23 cellular contexts compared by ENCODE assay signal in the genomic region with DNA sequence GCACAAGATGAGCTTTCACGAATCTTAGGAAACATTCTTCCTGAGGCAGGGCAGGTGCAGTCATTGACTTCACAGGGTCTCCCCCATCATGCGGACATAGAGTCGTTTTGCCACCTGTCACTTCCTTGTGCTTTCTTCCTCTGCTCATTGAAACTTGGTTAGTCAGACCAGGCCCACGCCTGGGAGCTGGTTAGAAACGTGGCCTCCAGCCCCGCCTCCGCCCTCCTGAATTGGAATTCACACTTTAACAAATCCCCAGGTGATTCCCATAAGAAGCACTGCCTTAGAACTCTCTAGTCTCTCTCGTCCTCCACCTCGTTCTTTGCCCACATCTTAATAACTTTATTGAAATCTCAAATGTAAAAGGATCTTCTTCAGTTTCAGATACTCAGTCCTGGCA.
"Had no signal": no experiment of that assay in that cellular context is flagged by ENCODE, and none has a peak within 500 bp of the region (broad histone marks: within the 10 kb centered on the region; RNA-seq: fewer than 3 reads in every experiment).

No MANE protein-coding gene starts in this region.

- H3K36me3 ChIP-seq: esophagus squamous epithelium, gastroesophageal sphincter, left ventricle myocardium inferior, lower lobe of right lung, neutrophil, spleen, tibial nerve had no signal

- H3K9me3 ChIP-seq: esophagus squamous epithelium, gastroesophageal sphincter, lower lobe of right lung, neutrophil, testis, tibial nerve had no signal

- ATAC-seq: gastroesophageal sphincter; left cardiac atrium; lower lobe of right lung; sciatic nerve; stimulated activated memory B cell treated with anti-CD40 and anti-IgM and Interleukin-4, amounts not matched to agents 10 μg/mL and 1 μg/mL and 100 μg/mL, for 72 hours; stimulated activated naive CD8-positive, alpha-beta T cell treated with anti-CD3 and anti-CD28 coated beads, Interleukin-15, amount 100 ng/mL, for 72 hours had no signal

- H3K27me3 ChIP-seq: esophagus squamous epithelium, gastroesophageal sphincter, neutrophil, spleen, testis, tibial nerve had no signal

- H3K4me3 Mint-ChIP-seq: immature natural killer cell; memory B cell; naive B cell; stimulated activated memory B cell treated with anti-CD40 and anti-IgM and Interleukin-4, amounts not matched to agents 10 μg/mL and 1 μg/mL and 100 μg/mL, for 72 hours; stimulated activated naive CD8-positive, alpha-beta T cell treated with anti-CD3 and anti-CD28 coated beads, Interleukin-15, amount 100 ng/mL, for 72 hours had no signal

- H3K27ac ChIP-seq: coronary artery, esophagus squamous epithelium, gastroesophageal sphincter, left ventricle myocardium inferior, lower lobe of right lung, neutrophil, spleen, testis, tibial nerve had no signal

- H3K4me1 Mint-ChIP-seq: immature natural killer cell; memory B cell; naive B cell; stimulated activated memory B cell treated with anti-CD40 and anti-IgM and Interleukin-4, amounts not matched to agents 10 μg/mL and 1 μg/mL and 100 μg/mL, for 72 hours; stimulated activated naive CD8-positive, alpha-beta T cell treated with anti-CD3 and anti-CD28 coated beads, Interleukin-15, amount 100 ng/mL, for 72 hours had no signal

- H3K27me3 Mint-ChIP-seq: memory B cell; stimulated activated memory B cell treated with anti-CD40 and anti-IgM and Interleukin-4, amounts not matched to agents 10 μg/mL and 1 μg/mL and 100 μg/mL, for 72 hours had no signal

- H3K4me3 ChIP-seq: coronary artery, esophagus squamous epithelium, gastroesophageal sphincter, left ventricle myocardium inferior, lower lobe of right lung, spleen, testis, tibial nerve had no signal

- DNase-seq: effector CD4-positive, alpha-beta T cell; esophagus squamous epithelium; foreskin fibroblast; glutamatergic neuron; immature natural killer cell; left cardiac atrium; left ventricle myocardium inferior; lower lobe of right lung; midbrain; naive B cell; spleen; stimulated activated CD4-positive, alpha-beta T cell treated with anti-CD3 and anti-CD28 coated beads, Interleukin-15, amount 100 ng/mL, for 24 hours; stimulated activated CD4-positive, alpha-beta T cell treated with anti-CD3 and anti-CD28 coated beads, Interleukin-1b, Interleukin-23, amount 100 ng/mL, for 48 hours; stimulated activated CD4-positive, alpha-beta T cell treated with anti-CD3 and anti-CD28 coated beads, Interleukin-4, amount 100 ng/mL, for 24 hours; stimulated activated naive CD8-positive, alpha-beta T cell treated with anti-CD3 and anti-CD28 coated beads, Interleukin-15, amount 100 ng/mL, for 72 hours; testis had no signal

- H3K9me3 Mint-ChIP-seq: memory B cell; stimulated activated memory B cell treated with anti-CD40 and anti-IgM and Interleukin-4, amounts not matched to agents 10 μg/mL and 1 μg/mL and 100 μg/mL, for 72 hours had no signal

- H3K36me3 Mint-ChIP-seq: immature natural killer cell; memory B cell; naive B cell; stimulated activated memory B cell treated with anti-CD40 and anti-IgM and Interleukin-4, amounts not matched to agents 10 μg/mL and 1 μg/mL and 100 μg/mL, for 72 hours had no signal

- H3K4me1 ChIP-seq: spleen had no signal

- H3K27ac Mint-ChIP-seq: immature natural killer cell; memory B cell; naive B cell; stimulated activated memory B cell treated with anti-CD40 and anti-IgM and Interleukin-4, amounts not matched to agents 10 μg/mL and 1 μg/mL and 100 μg/mL, for 72 hours; stimulated activated naive CD8-positive, alpha-beta T cell treated with anti-CD3 and anti-CD28 coated beads, Interleukin-15, amount 100 ng/mL, for 72 hours had no signal
